Comparison of ENCODE assay signal across 8 cellular contexts in the genomic region with DNA sequence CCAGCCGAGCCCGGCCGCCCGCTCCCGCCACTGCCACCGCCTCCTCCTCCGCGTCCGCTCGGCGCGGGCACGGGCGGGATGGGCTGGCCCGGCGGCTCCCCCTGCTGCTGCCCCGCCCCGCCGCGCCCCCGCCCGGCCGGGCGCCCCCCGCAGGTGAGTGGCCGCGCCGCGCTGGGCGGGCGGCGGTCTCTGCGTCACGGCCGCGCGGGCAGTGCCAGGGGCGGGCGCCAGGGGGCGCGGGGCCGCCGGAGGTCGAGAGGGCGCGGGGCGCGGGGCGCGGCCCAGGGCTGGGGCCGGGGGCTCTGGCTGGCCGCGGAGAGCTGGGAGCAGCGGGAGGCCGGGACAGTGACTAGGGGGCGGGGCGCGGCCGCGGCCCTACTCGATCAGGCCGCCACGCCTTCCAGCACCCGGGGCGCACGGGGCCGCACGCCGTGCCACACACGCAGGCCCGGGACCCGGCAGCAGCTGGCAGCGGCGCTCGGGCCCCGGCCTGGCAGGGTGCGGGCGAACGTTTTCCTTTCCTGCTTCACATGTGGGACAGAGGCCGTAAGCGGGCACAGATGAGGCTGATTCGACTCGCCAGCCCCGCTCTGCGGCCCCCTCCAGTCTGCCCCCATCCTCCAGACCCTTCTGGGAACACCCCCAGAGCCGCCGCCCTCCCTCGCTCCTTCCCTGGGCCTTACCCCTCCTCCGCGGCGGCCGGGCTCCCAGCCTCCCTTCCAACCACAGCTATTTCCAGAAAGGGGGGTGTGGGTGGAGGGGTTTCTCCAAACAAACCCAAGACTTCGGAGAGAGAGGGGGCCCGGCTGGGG. TPM values are rescaled to one million over a fixed set of nuclear protein-coding genes. Genes with fewer than 3 reads are reported as not detected.
DNase-seq lines count a peak whose midpoint lies in the region; ATAC-seq, FAIRE-seq and TF ChIP-seq lines count a peak whose summit lies in the region.

No MANE protein-coding gene starts in this region.

- TF ChIP-seq POLR2A in suprapubic skin (IDR thresholded peaks at IDR 0.05) = peak in 1 of 2 donors; percentile 59

- TF ChIP-seq CTCF in AG04450 (IDR thresholded peaks at IDR 0.05; ENCODE audit: low read depth, low read length) = no peak
- peak; percentile 42 for TF ChIP-seq CTCF in PC-9 (conservative IDR thresholded peaks at IDR 0.05)
- TF ChIP-seq CTCF in neutrophil (IDR thresholded peaks at IDR 0.05) = no peak
- TF ChIP-seq CTCF in suprapubic skin (IDR thresholded peaks at IDR 0.05) = peak; percentile 7

- no peak for FAIRE-seq in frontal cortex (lab: Jason Lieb, UNC)

- H3K36me3 ChIP-seq in PC-9 (ENCODE audit: low read depth) (no peaks in the 10 kb centered on the region), neutrophil (peaks cover 2% of the 10 kb centered on the region), suprapubic skin (peaks cover 4% of the 10 kb centered on the region)

- H3K4me3 ChIP-seq in AG04450 (ENCODE audit: low read depth, low read length) (peak overlapping the region; percentile 86), PC-9 (no peak overlapping the region; the same call in 1 of the 2 replicates), neutrophil (ENCODE audit: low read depth in 1 of 2, low read length in 1 of 2) (peak overlapping the region; percentile 72 to 76), suprapubic skin (peak overlapping the region; percentile 74)

- H3K27ac ChIP-seq in AG04450 (ENCODE audit: low read depth, low read length) (peak overlapping the region; percentile 94), PC-9 (peak overlapping the region; percentile 36; the same call in 1 of the 2 replicates), neutrophil (no peak overlapping the region), suprapubic skin (peak overlapping the region; percentile 99)

- H3K79me2 ChIP-seq in PC-9 (ENCODE audit: low read depth) = peaks cover 10% of the 10 kb centered on the region

- CTCF ChIA-PET in AG04450 (lab: Charles Lee) = interaction anchor here (0.5 to 2.6 kb wide), 12 partner anchors 8 to 978 kb away, joined by 3 to 11 read pairs (median 4); a partner anchor contains a TSS
- CTCF ChIA-PET in PC-9 (lab: Charles Lee) = interaction anchor here (0.7 to 2.0 kb wide), 3 partner anchors 14 to 374 kb away, joined by 4 to 14 read pairs (median 5); no protein-coding TSS in a partner anchor

- no peak for TF ChIP-seq EP300 in suprapubic skin (IDR thresholded peaks at IDR 0.05)

- DNase-seq in AG04450 (ENCODE audit: low read depth, low spot score) (no peak), PC-9 (peak in 1 of 2 experiments; percentile 86), activated gamma-delta T cell treated with Interleukin-2 at 50 U/mL for 16 hours (peak; percentile 66), frontal cortex (ENCODE audit: low spot score in 2 of 2) (peak; percentile 88), suprapubic skin (ENCODE audit: low spot score in 2 of 2) (peak; percentile 90 to 92)

- 2% methylated on average over 49 of the region's 94 CpGs for WGBS in suprapubic skin

- peaks cover 10% of the 10 kb centered on the region; the same call in 1 of the 2 replicates for H4K20me1 ChIP-seq in PC-9 (ENCODE audit: insufficient read depth)

- H3K4me1 ChIP-seq in PC-9 (replicated peaks; ENCODE audit: insufficient read depth) = peaks cover 25% of the 10 kb centered on the region
- peaks cover 12% of the 10 kb centered on the region in 2 experiments for H3K4me1 ChIP-seq in neutrophil (ENCODE audit: control insufficient read depth in 1 of 2, insufficient read depth in 1 of 2, low read depth in 1 of 2, low read length in 1 of 2)
- H3K4me1 ChIP-seq in suprapubic skin = peaks cover 80% of the 10 kb centered on the region

- no peak overlapping the region for H2AFZ ChIP-seq in PC-9

- H3K27me3 ChIP-seq in AG04450 (ENCODE audit: control insufficient read depth, insufficient read depth, low read length) (no peaks in the 10 kb centered on the region), PC-9 (ENCODE audit: insufficient read depth, low read depth) (no peaks in the 10 kb centered on the region), neutrophil (peaks cover 32% of the 10 kb centered on the region), suprapubic skin (no peaks in the 10 kb centered on the region)

- H3K4me2 ChIP-seq in PC-9 = peak overlapping the region; percentile 16; the same call in 1 of the 2 replicates

- no TSS peak for BruUV-seq in PC-9 (replicated peaks; lab: Mats Ljungman, UMichigan)

- peaks cover 62% of the 10 kb centered on the region for H3F3A ChIP-seq in PC-9 (ENCODE audit: insufficient read depth, low read depth)

- POLR2A ChIA-PET in AG04450 (lab: Yijun Ruan, JAX) = interaction anchor here (0.6 to 3.3 kb wide), 15 partner anchors 9 to 1176 kb away, joined by 3 to 15 read pairs (median 4); a partner anchor contains a TSS
- POLR2A ChIA-PET in PC-9 (lab: Charles Lee; ENCODE audit: unreplicated experiment) = interaction anchor here (0.5 to 1.1 kb wide), 11 partner anchors 14 to 1154 kb away, joined by 3 to 28 read pairs (median 5); a partner anchor contains a TSS

- no peaks in the 10 kb centered on the region for H3K9me2 ChIP-seq in PC-9 (ENCODE audit: insufficient read depth)

- intact Hi-C loops in PC-9 (cut with micrococcal nuclease; ENCODE audit: unreplicated experiment) = loop anchor here (2.0 to 5.0 kb wide), 2 partner anchors 31 to 40 kb away; a partner anchor contains a TSS

- H3K9me3 ChIP-seq in AG04450 (ENCODE audit: control insufficient read depth, insufficient read depth, low read length) (peaks cover 3% of the 10 kb centered on the region; the same call in 1 of the 2 replicates), PC-9 (ENCODE audit: insufficient read depth, low read depth) (no peaks in the 10 kb centered on the region), neutrophil (no peaks in the 10 kb centered on the region), suprapubic skin (no peaks in the 10 kb centered on the region)

- ATAC-seq in GM18909 (IDR thresholded peaks at IDR 0.05; ENCODE audit: poor library complexity, unreplicated experiment) = peak; percentile 68
- peak; percentile 72 for ATAC-seq in HG03439 (IDR thresholded peaks at IDR 0.05; ENCODE audit: unreplicated experiment)

RNA-seq across cellular contexts. Expression of a gene that starts 2.4 kb away (rescaled TPM):
- 23.1 and 31.0 TPM in 2 replicates for polyA plus RNA-seq in AG04450 (2011; rRNA removed)
- polyA minus RNA-seq in AG04450 (2011; rRNA and poly(A)+ RNA removed) = 74.2 and 82.3 TPM in 2 replicates
- total RNA-seq in PC-9 (2021) = 8.5 and 11.5 TPM in 2 replicates
- total RNA-seq in frontal cortex = 11.4 TPM
- total RNA-seq in suprapubic skin = 100 to 1,000 TPM in 2 of 4 donors, 10 to 100 TPM in 2; 22.8 to 122 (median 78.2) TPM

RNA-seq across cellular contexts. Expression of a gene that starts 31.8 kb away (rescaled TPM):
- 15.4 and 17.6 TPM in 2 replicates for polyA plus RNA-seq in AG04450 (2011; rRNA removed)
- polyA minus RNA-seq in AG04450 (2011; rRNA and poly(A)+ RNA removed) = 25.2 and 26.8 TPM in 2 replicates
- total RNA-seq in PC-9 (2021) (15.2 and 17.2 TPM in 2 replicates), frontal cortex (22.4 TPM), suprapubic skin (10 to 100 TPM; 26.4 to 44.0 (median 34.4) TPM)

RNA-seq across cellular contexts. Expression of a gene that starts 41.2 kb away (rescaled TPM):
- polyA plus RNA-seq in AG04450 (2011; rRNA removed) = 548 and 645 TPM in 2 replicates
- polyA minus RNA-seq in AG04450 (2011; rRNA and poly(A)+ RNA removed) = 854 and 868 TPM in 2 replicates
- total RNA-seq in PC-9 (2021) (531 and 615 TPM in 2 replicates), frontal cortex (1,330 TPM), suprapubic skin (100 to 1,000 TPM; 404 to 559 (median 485) TPM)

RNA-seq across cellular contexts. Expression of a gene that starts 50.0 kb away (rescaled TPM):
- polyA plus RNA-seq in AG04450 (2011; rRNA removed) = 182 and 274 TPM in 2 replicates
- polyA minus RNA-seq in AG04450 (2011; rRNA and poly(A)+ RNA removed) = 61.6 and 95.6 TPM in 2 replicates
- total RNA-seq in PC-9 (2021) (290 and 333 TPM in 2 replicates), frontal cortex (9.0 TPM), suprapubic skin (10 to 100 TPM; 19.2 to 97.0 (median 59.6) TPM)

RNA-seq across cellular contexts. Expression of a gene that starts 55.9 kb away (rescaled TPM):
- 0.06 TPM in 1 of 2 replicates, not detected in the other for polyA plus RNA-seq in AG04450 (2011; rRNA removed)
- polyA minus RNA-seq in AG04450 (2011; rRNA and poly(A)+ RNA removed) = not detected in 2 replicates
- total RNA-seq in PC-9 (2021) (0.70 and 0.79 TPM in 2 replicates), frontal cortex (under 0.01 TPM), suprapubic skin (not detected)

Comparison
In these comparisons a context has a peak if more than half of its experiments do, and no peak if none do; other contexts are left out.
1. CTCF ChIP-seq: peak in PC-9 (single experiment) and suprapubic skin (2 of 2); none in AG04450 (single experiment) and neutrophil (single experiment).